ENCODE assay signal across 19 cellular contexts in genomic region chr7:80660939-80661338, GRCh38. TPM values are rescaled to one million over a fixed set of nuclear protein-coding genes. Genes with fewer than 3 reads are reported as not detected.
DNase-seq lines count a peak whose midpoint lies in the region; ATAC-seq, FAIRE-seq and TF ChIP-seq lines count a peak whose summit lies in the region.
"Had no signal": no experiment of that assay in that cellular context is flagged by ENCODE, and none has a peak within 500 bp of the region (broad histone marks: within the 10 kb centered on the region; RNA-seq: fewer than 3 reads in every experiment).

No MANE protein-coding gene starts in this region.

- DNase-seq in heart right ventricle, result no peak
- DNase-seq in Right ventricle myocardium superior, result no peak
- no peak for DNase-seq in D721Med (ENCODE audit: insufficient read length, low spot score)
- DNase-seq in Panc1 (ENCODE audit: low read depth, low spot score), result no peak
- no peak for DNase-seq in hippocampal formation (lab: John Stamatoyannopoulos, UW)
- DNase-seq in NCI-H187 treated with DMSO at 0.1 percent for 48 hours (lab: John Stamatoyannopoulos, UW), result no peak
- DNase-seq: 8988T; Calu3; CD8-positive, alpha-beta T cell; DMS 273 treated with DMSO at 0.1 percent for 48 hours; DND-41; EL had no signal

- H3K4me1 ChIP-seq in heart right ventricle (peaks cover 2 to 84% (median 36%) of the 10 kb centered on the region in 9 donors), Panc1 (ENCODE audit: control insufficient read depth, insufficient read depth, low read length) (no peaks in the 10 kb centered on the region; the same call in 1 of the 2 replicates), subcutaneous abdominal adipose tissue (ENCODE audit: control insufficient read depth in 5 of 5, insufficient read depth in 5 of 5, low read length in 5 of 5) (peaks cover 3 to 81% (median 68%) of the 10 kb centered on the region in 5 donors)

- no peak overlapping the region for H3K4me3 ChIP-seq in heart right ventricle
- no peak overlapping the region for H3K4me3 ChIP-seq in Panc1 (ENCODE audit: low read depth in 2 of 2, low read length in 2 of 2)
- no peak overlapping the region for H3K4me3 ChIP-seq in subcutaneous abdominal adipose tissue (ENCODE audit: low read depth in 1 of 5, low read length in 5 of 5)
- H3K4me3 ChIP-seq: BLaER1 treated with 17β-estradiol and CSF1 and Interleukin-3, amounts not matched to agents 10 nM and 100 nM; GM12878; HAP-1 had no signal

- BruUV-seq in Panc1 (replicated peaks; lab: Mats Ljungman, UMichigan), result no TSS peak

- intact Hi-C loops in heart right ventricle (cut with DNase I), result loop anchor here in 5 of 10 donors (2.0 to 10.0 kb wide), 5 partner anchors 146 to 239 kb away; partner anchors contain the start of gene GNAT3 (in 1 of the 5)
- intact Hi-C loops in Right ventricle myocardium superior (cut with DNase I), result no loop called here
- intact Hi-C loops in Panc1 (cut with micrococcal nuclease; ENCODE audit: unreplicated experiment), result no loop called here

- POLR2A ChIA-PET in Panc1 (lab: Charles Lee), result no interaction called here

- ATAC-seq in heart right ventricle (peak in 1 of 8 donors; percentile 53), Right ventricle myocardium superior (ENCODE audit: poor library complexity) (no peak), Panc1 (no peak)
- ATAC-seq: CD8-positive, alpha-beta T cell; GM12878; HepG2 had no signal

- FAIRE-seq in D721Med (lab: Jason Lieb, UNC), result peak; percentile 6
- FAIRE-seq: GM12878, H1, HepG2 had no signal

- no peaks in the 10 kb centered on the region for H3K27me3 ChIP-seq in heart right ventricle
- peaks cover 5% of the 10 kb centered on the region; the same call in 1 of the 2 replicates for H3K27me3 ChIP-seq in Panc1 (ENCODE audit: control insufficient read depth, insufficient read depth, low read length)
- no peaks in the 10 kb centered on the region for H3K27me3 ChIP-seq in subcutaneous abdominal adipose tissue (ENCODE audit: control insufficient read depth in 5 of 5, insufficient read depth in 4 of 5, low read length in 5 of 5)
- H3K27me3 ChIP-seq: BLaER1 treated with 17β-estradiol and CSF1 and Interleukin-3, amounts not matched to agents 10 nM and 100 nM had no signal

- H3K9me3 ChIP-seq in heart right ventricle (no peaks in the 10 kb centered on the region), Panc1 (ENCODE audit: control insufficient read depth, insufficient read depth, low read depth, low read length) (no peaks in the 10 kb centered on the region), subcutaneous abdominal adipose tissue (ENCODE audit: control insufficient read depth in 5 of 5, low read length in 5 of 5) (no peaks in the 10 kb centered on the region)
- H3K9me3 ChIP-seq: BLaER1 treated with 17β-estradiol and CSF1 and Interleukin-3, amounts not matched to agents 10 nM and 100 nM; HAP-1 had no signal

- H3K27ac ChIP-seq in heart right ventricle (peak overlapping the region in 6 of 10 donors; percentile 26 to 79 (median 55)), Panc1 (ENCODE audit: low read length) (peak overlapping the region; percentile 17; the same call in 1 of the 2 replicates), subcutaneous abdominal adipose tissue (ENCODE audit: low read depth, low read length) (peak overlapping the region; percentile 100)
- H3K27ac ChIP-seq: BLaER1 treated with 17β-estradiol and CSF1 and Interleukin-3, amounts not matched to agents 10 nM and 100 nM had no signal

- peak overlapping the region in 1 of 5 donors; percentile 60 for H3K9ac ChIP-seq in subcutaneous abdominal adipose tissue (ENCODE audit: low read length in 5 of 5)
- H3K9ac ChIP-seq: BLaER1 treated with 17β-estradiol and CSF1 and Interleukin-3, amounts not matched to agents 10 nM and 100 nM had no signal

- in situ Hi-C loops in Panc1 (cut with HindIII; ENCODE audit: low pct_unique_long_range_greater_than_20kb, low sequenced_read_pairs), result no loop called here

- TF ChIP-seq CTCF in heart right ventricle (IDR thresholded peaks at IDR 0.05) (no peak), D721Med (IDR thresholded peaks at IDR 0.05; ENCODE audit: insufficient read depth, missing control alignments) (no peak), Panc1 (IDR thresholded peaks at IDR 0.05) (no peak)

- CTCF ChIA-PET in Panc1 (lab: Charles Lee), result no interaction called here

- H3K36me3 ChIP-seq in heart right ventricle (peaks cover 0 to 99% (median 22%) of the 10 kb centered on the region in 9 donors), Panc1 (ENCODE audit: control insufficient read depth, insufficient read depth, low read length) (no peaks in the 10 kb centered on the region), subcutaneous abdominal adipose tissue (ENCODE audit: control insufficient read depth in 5 of 5, insufficient read depth in 5 of 5, low read length in 5 of 5) (peaks cover 54 to 93% (median 62%) of the 10 kb centered on the region in 5 donors)
- H3K36me3 ChIP-seq: HAP-1 had no signal

- 42 to 48% methylated on average over 4 of the region's 4 CpGs for WGBS in heart right ventricle, 2 donors

RNA-seq across cellular contexts. Expression of gene CD36, which starts 22.5 kb away (rescaled TPM):
- total RNA-seq in heart right ventricle (1,000 to 10,000 TPM in 5 of 10 donors, 100 to 1,000 TPM in 5; 509 to 1,458 (median 988) TPM), Right ventricle myocardium superior (1,239 TPM), Panc1 (2021; ENCODE audit: unreplicated experiment) (0.46 TPM)
- 100 to 1,000 TPM; 190 to 586 TPM for polyA plus RNA-seq in heart right ventricle
- polyA plus RNA-seq in Panc1 (2012; ENCODE audit: insufficient read length), result 0.27 TPM
- total RNA-seq: Calu3, G401 had no signal

Comparison
In these comparisons a context has a peak if more than half of its experiments do, and no peak if none do; other contexts are left out.
1. H3K27ac ChIP-seq: peak in every context shown above with its lines; median percentile 100 in subcutaneous abdominal adipose tissue; 55 in heart right ventricle; 17 in Panc1.
2. RNA of gene CD36, which starts 22.5 kb away (total RNA-seq): 1,239 TPM in Right ventricle myocardium superior (single experiment) and 509 to 1,458 TPM in heart right ventricle; 0.46 TPM in Panc1 (single experiment); every median in the first group is over 100 times any median in the second.